Comparison of ENCODE assay signal across 2 cellular contexts in genomic region chr7:134134004-134134403, GRCh38.
TF ChIP-seq lines count a peak whose summit lies in the region.

No MANE protein-coding gene starts in this region.

TF ChIP-seq in IMR-90, 13 proteins besides CTCF, POLR2A, EP300 and RAD21:
- no peak for TF ChIP-seq ELK1 (IDR thresholded peaks at IDR 0.05; ENCODE audit: borderline replicate concordance, low read depth, low read length)
- TF ChIP-seq BHLHE40 (IDR thresholded peaks at IDR 0.05; ENCODE audit: low read depth, low read length), result no peak
- TF ChIP-seq MAZ (IDR thresholded peaks at IDR 0.05; ENCODE audit: borderline replicate concordance, low read depth, low read length), result no peak
- TF ChIP-seq MAFK (IDR thresholded peaks at IDR 0.05; ENCODE audit: low read depth, low read length), result no peak
- no peak for TF ChIP-seq RCOR1 (IDR thresholded peaks at IDR 0.05; ENCODE audit: insufficient replicate concordance, low read length)
- no peak for TF ChIP-seq SMC3 (IDR thresholded peaks at IDR 0.05; ENCODE audit: low read depth, low read length)
- TF ChIP-seq MXI1 (IDR thresholded peaks at IDR 0.05; ENCODE audit: borderline replicate concordance, low read depth, low read length), result no peak
- no peak for TF ChIP-seq FOS (IDR thresholded peaks at IDR 0.05; ENCODE audit: low read depth, low read length)
- TF ChIP-seq RFX5 (IDR thresholded peaks at IDR 0.05; ENCODE audit: low read depth, low read length), result no peak
- no peak for TF ChIP-seq USF2 (IDR thresholded peaks at IDR 0.05; ENCODE audit: low read depth, low read length)
- TF ChIP-seq CHD1 (IDR thresholded peaks at IDR 0.05; ENCODE audit: low read depth, low read length), result no peak
- no peak for TF ChIP-seq NFE2L2 (IDR thresholded peaks at IDR 0.05; ENCODE audit: low read depth, low read length)
- TF ChIP-seq CEBPB (IDR thresholded peaks at IDR 0.05; ENCODE audit: low read depth, low read length), result no peak

TF ChIP-seq in H1, 55 proteins besides CTCF, POLR2A, EP300 and RAD21:
- TF ChIP-seq BRCA1 (IDR thresholded peaks at IDR 0.05; ENCODE audit: low read depth, low read length) (no peak), HDAC6 (IDR thresholded peaks at IDR 0.05; ENCODE audit: low read depth, low read length) (no peak), CHD2 (IDR thresholded peaks at IDR 0.05; ENCODE audit: low read length) (no peak), SUZ12 (IDR thresholded peaks at IDR 0.05; ENCODE audit: low read length) (no peak), TCF12 (IDR thresholded peaks at IDR 0.05; ENCODE audit: low read depth, low read length) (no peak), BACH1 (IDR thresholded peaks at IDR 0.05; ENCODE audit: low read length) (no peak), SP4 (IDR thresholded peaks at IDR 0.05; ENCODE audit: low read length) (no peak), TEAD4 (IDR thresholded peaks at IDR 0.05; ENCODE audit: low read depth, low read length) (no peak), TAF1 (IDR thresholded peaks at IDR 0.05; ENCODE audit: low read depth, low read length) (no peak), SIRT6 (IDR thresholded peaks at IDR 0.05; ENCODE audit: low read length) (no peak), SP1 (IDR thresholded peaks at IDR 0.05; ENCODE audit: low read depth, low read length) (no peak), KDM4A (IDR thresholded peaks at IDR 0.05; ENCODE audit: low read depth, low read length, severe bottlenecking) (no peak), KDM5A (IDR thresholded peaks at IDR 0.05; ENCODE audit: low read length) (no peak), ATF2 (IDR thresholded peaks at IDR 0.05; ENCODE audit: low read length) (no peak), MAX (IDR thresholded peaks at IDR 0.05) (no peak), CREB1 (IDR thresholded peaks at IDR 0.05) (no peak), NRF1 (IDR thresholded peaks at IDR 0.05; ENCODE audit: low read depth, low read length) (no peak), ATF3 (IDR thresholded peaks at IDR 0.05; ENCODE audit: insufficient read depth, low read depth, low read length) (no peak)
